Comparison of ENCODE assay signal across 8 cellular contexts in genomic region chr10:132352462-132353308, GRCh38. TPM values are rescaled to one million over a fixed set of nuclear protein-coding genes. Genes with fewer than 3 reads are reported as not detected.
A peak's percentile ranks its signal among the peaks of the same experiment; 100 is the strongest.
DNase-seq lines count a peak whose midpoint lies in the region; FAIRE-seq and TF ChIP-seq lines count a peak whose summit lies in the region.
"Not testable (repeated sequence)": the region's sequence is repeated elsewhere in the genome, so short reads cannot be mapped to it uniquely, and the experiment has no call there.

No MANE protein-coding gene starts in this region.

- H3K79me2 ChIP-seq in astrocyte (ENCODE audit: insufficient read depth, low read length): not testable (repeated sequence)

- not testable (repeated sequence) for H3K9me3 ChIP-seq in CD4-positive, alpha-beta memory T cell (ENCODE audit: control insufficient read depth in 1 of 2, low read length in 2 of 2); astrocyte (ENCODE audit: insufficient read depth, low read depth, low read length)

- not testable (repeated sequence) for H3K27me3 Mint-ChIP-seq in CD4-positive, alpha-beta memory T cell; astrocyte (ENCODE audit: low read depth, unreplicated experiment); neural crest cell (ENCODE audit: low read depth)
- peaks cover 12% of the 10 kb centered on the region for H3K27me3 Mint-ChIP-seq in glutamatergic neuron (ENCODE audit: unreplicated experiment)

- H2AFZ ChIP-seq in astrocyte (ENCODE audit: low read depth, low read length): not testable (repeated sequence)

- not testable (repeated sequence) for H3K36me3 ChIP-seq in CD4-positive, alpha-beta memory T cell (ENCODE audit: insufficient read depth, low read length); H7 (replicated peaks; ENCODE audit: control insufficient read depth, insufficient read depth, low read length); astrocyte (ENCODE audit: insufficient read depth, low read length)

- not testable (repeated sequence) for H3K4me1 ChIP-seq in CD4-positive, alpha-beta memory T cell (ENCODE audit: insufficient read depth, low read length); astrocyte (ENCODE audit: insufficient read depth, low read length)

- peak; percentile 59 to 72 (median 63) for DNase-seq in CD4-positive, alpha-beta memory T cell
- DNase-seq in H7 (peak; percentile 96), NCI-H69 (lab: John Stamatoyannopoulos, UW) (peak; percentile 33), astrocyte (ENCODE audit: low read depth) (peak; percentile 7), glutamatergic neuron (peak; percentile 90), neural crest cell (ENCODE audit: low read depth, low spot score) (peak; percentile 86)
- DNase-seq in activated CD4-positive, CD25-positive, alpha-beta regulatory T cell treated with anti-CD3 and anti-CD28 coated beads, Interleukin-2, amount 50 U/mL, for 72 hours: peak; percentile 80
- DNase-seq in stimulated activated CD8-positive, alpha-beta memory T cell treated with anti-CD3 and anti-CD28 coated beads, Interleukin-4, amount 100 ng/mL, for 1 hour (ENCODE audit: low read depth in 2 of 2, low spot score in 1 of 2): peak; percentile 48 to 55

- H3K4me3 Mint-ChIP-seq in CD4-positive, alpha-beta memory T cell: peak overlapping the region in 1 of 8 donors; percentile 63
- not testable (repeated sequence) for H3K4me3 Mint-ChIP-seq in astrocyte (ENCODE audit: unreplicated experiment); neural crest cell
- peak overlapping the region; percentile 69 for H3K4me3 Mint-ChIP-seq in glutamatergic neuron (ENCODE audit: unreplicated experiment)

- H3K36me3 Mint-ChIP-seq in CD4-positive, alpha-beta memory T cell; glutamatergic neuron (ENCODE audit: unreplicated experiment); neural crest cell (ENCODE audit: low read depth): not testable (repeated sequence)
- H3K36me3 Mint-ChIP-seq in astrocyte (ENCODE audit: low read depth, unreplicated experiment): peaks cover 10% of the 10 kb centered on the region

- peak; percentile 70 for TF ChIP-seq CTCF in astrocyte (IDR thresholded peaks at IDR 0.05; ENCODE audit: insufficient read depth, low read depth, low read length)
- peak; percentile 88 for TF ChIP-seq CTCF in glutamatergic neuron (IDR thresholded peaks at IDR 0.05; ENCODE audit: partially characterized antibody, unreplicated experiment)
- peak; percentile 75 for TF ChIP-seq CTCF in neural crest cell (conservative IDR thresholded peaks at IDR 0.05)

- not testable (repeated sequence) for H3K27ac ChIP-seq in CD4-positive, alpha-beta memory T cell (ENCODE audit: low read depth, low read length); astrocyte (ENCODE audit: low read depth, low read length)

- peak overlapping the region in 1 of 7 donors; percentile 47 for H3K27ac Mint-ChIP-seq in CD4-positive, alpha-beta memory T cell
- not testable (repeated sequence) for H3K27ac Mint-ChIP-seq in astrocyte (ENCODE audit: unreplicated experiment)
- H3K27ac Mint-ChIP-seq in glutamatergic neuron (ENCODE audit: unreplicated experiment) (peak overlapping the region; percentile 40), neural crest cell (ENCODE audit: unreplicated experiment) (peak overlapping the region; percentile 96)

- not testable (repeated sequence) for H3K9ac ChIP-seq in astrocyte (ENCODE audit: low read length)

- H3K27me3 ChIP-seq in CD4-positive, alpha-beta memory T cell (ENCODE audit: insufficient read depth, low read length); H7 (ENCODE audit: control insufficient read depth, insufficient read depth, low read length); astrocyte (ENCODE audit: insufficient read depth, low read length): not testable (repeated sequence)

- POLR2A ChIA-PET in CD4-positive, alpha-beta memory T cell (lab: Charles Lee; ENCODE audit: partially characterized antibody): not testable (repeated sequence)

- not testable (repeated sequence) for H3K4me3 ChIP-seq in CD4-positive, alpha-beta memory T cell (ENCODE audit: low read length in 2 of 2); H7 (ENCODE audit: insufficient read depth, low read depth, low read length); astrocyte (ENCODE audit: insufficient read depth, low read depth, low read length)

- intact Hi-C loops in CD4-positive, alpha-beta memory T cell (cut with micrococcal nuclease): loop anchor here (5.0 kb wide), 1 partner anchor 45 kb away; the partner anchor contains the start of gene STK32C

- not testable (repeated sequence) for H3K4me2 ChIP-seq in astrocyte (ENCODE audit: low read length)

- H3K9me3 Mint-ChIP-seq in CD4-positive, alpha-beta memory T cell; astrocyte (ENCODE audit: unreplicated experiment); glutamatergic neuron (ENCODE audit: unreplicated experiment); neural crest cell: not testable (repeated sequence)

- CTCF ChIA-PET in CD4-positive, alpha-beta memory T cell (lab: Charles Lee; ENCODE audit: partially characterized antibody): interaction anchor here (0.9 to 1.1 kb wide), 4 partner anchors 9 to 14 kb away, joined by 3 to 5 read pairs (median 4); no protein-coding TSS in a partner anchor

- not testable (repeated sequence) for H3K4me1 Mint-ChIP-seq in CD4-positive, alpha-beta memory T cell; astrocyte (ENCODE audit: low read depth, unreplicated experiment); glutamatergic neuron (ENCODE audit: low read depth, unreplicated experiment); neural crest cell

- FAIRE-seq in astrocyte (lab: Jason Lieb, UNC): not testable (repeated sequence)

- peaks cover 11% of the 10 kb centered on the region for H4K20me1 ChIP-seq in astrocyte (ENCODE audit: insufficient read depth, low read length)

RNA-seq across cellular contexts. Expression of gene LRRC27, which starts 20.7 kb away (rescaled TPM):
- total RNA-seq in CD4-positive, alpha-beta memory T cell: 1 to 10 TPM; 3.7 to 3.8 TPM
- 1 to 10 TPM in 1 of 2 donors, under 1 TPM in 1; 0.90 to 2.3 TPM for polyA plus RNA-seq in CD4-positive, alpha-beta memory T cell
- 4.0 and 5.7 TPM in 2 replicates for total RNA-seq in H7 (2014; rRNA removed; shearing (Covaris generic))
- total RNA-seq in astrocyte: 7.8 and 8.0 TPM in 2 replicates
- 13.8 TPM for total RNA-seq in glutamatergic neuron (ENCODE audit: unreplicated experiment)
- total RNA-seq in neural crest cell: 18.3 and 21.9 TPM in 2 replicates

RNA-seq across cellular contexts. Expression of gene PWWP2B, which starts 44.3 kb away (rescaled TPM):
- 1 to 10 TPM; 9.4 to 9.9 TPM for total RNA-seq in CD4-positive, alpha-beta memory T cell
- 1 to 10 TPM in 1 of 2 donors, under 1 TPM in 1; 0.92 to 3.2 TPM for polyA plus RNA-seq in CD4-positive, alpha-beta memory T cell
- 14.3 and 15.3 TPM in 2 replicates for total RNA-seq in H7 (2014; rRNA removed; shearing (Covaris generic))
- 12.0 and 14.1 TPM in 2 replicates for total RNA-seq in astrocyte
- total RNA-seq in glutamatergic neuron (ENCODE audit: unreplicated experiment): 49.4 TPM
- total RNA-seq in neural crest cell: 14.2 and 15.3 TPM in 2 replicates

RNA-seq across cellular contexts. Expression of gene STK32C, which starts 44.9 kb away (rescaled TPM):
- 10 to 100 TPM; 12.8 to 14.7 TPM for total RNA-seq in CD4-positive, alpha-beta memory T cell
- polyA plus RNA-seq in CD4-positive, alpha-beta memory T cell: 1 to 10 TPM; 7.5 to 8.5 TPM
- 24.9 and 31.4 TPM in 2 replicates for total RNA-seq in H7 (2014; rRNA removed; shearing (Covaris generic))
- total RNA-seq in astrocyte (12.3 and 13.6 TPM in 2 replicates), glutamatergic neuron (ENCODE audit: unreplicated experiment) (69.2 TPM), neural crest cell (19.6 and 21.9 TPM in 2 replicates)

Comparison
In these comparisons a context has a peak if more than half of its experiments do, and no peak if none do; other contexts are left out.
1. DNase-seq: peak in every context shown above with its lines; median percentile 96 in H7; 90 in glutamatergic neuron; 86 in neural crest cell; 80 in activated CD4-positive, CD25-positive, alpha-beta regulatory T cell treated with anti-CD3 and anti-CD28 coated beads, Interleukin-2, amount 50 U/mL, for 72 hours; 63 in CD4-positive, alpha-beta memory T cell; 52 in stimulated activated CD8-positive, alpha-beta memory T cell treated with anti-CD3 and anti-CD28 coated beads, Interleukin-4, amount 100 ng/mL, for 1 hour; 33 in NCI-H69; 7 in astrocyte.